Comparison of ENCODE assay signal across 24 cellular contexts in the genomic region with DNA sequence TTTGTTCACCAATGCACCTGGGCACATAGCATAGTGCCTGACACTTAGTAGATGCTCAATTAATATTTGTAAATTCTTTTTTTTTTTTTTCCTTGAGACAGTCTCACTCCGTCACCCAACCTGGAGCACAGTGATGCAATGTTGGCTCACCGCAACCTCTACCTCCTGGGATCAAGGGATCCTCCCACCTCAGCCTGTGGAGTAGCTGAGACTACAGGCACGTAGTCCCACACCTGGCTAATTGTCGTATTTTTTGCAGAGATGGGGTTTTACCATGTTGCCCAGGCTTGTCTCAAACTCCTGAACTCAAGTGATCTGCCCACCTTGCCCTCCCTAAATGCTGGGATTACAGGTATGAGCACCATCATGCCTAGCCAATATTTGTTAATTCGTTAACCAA.
"Had no signal": no experiment of that assay in that cellular context is flagged by ENCODE, and none has a peak within 500 bp of the region (broad histone marks: within the 10 kb centered on the region; RNA-seq: fewer than 3 reads in every experiment).

No MANE protein-coding gene starts in this region.

- H3K4me1 ChIP-seq: breast epithelium, gastrocnemius medialis, uterus had no signal

- H3K27ac ChIP-seq: gastrocnemius medialis, hepatocyte, ovary, right lobe of liver, thoracic aorta, uterus, VCaP had no signal

- ATAC-seq: activated CD4-positive, CD25-positive, alpha-beta regulatory T cell treated with anti-CD3 and anti-CD28 coated beads, Interleukin-2, amount 50 U/mL, for 24 hours; activated CD8-positive, alpha-beta T cell treated with anti-CD3 and anti-CD28 coated beads for 36 hours; activated T-helper 17 cell treated with anti-CD3 and anti-CD28 coated beads, Interleukin-2, amount 50 U/mL, for 72 hours; gastrocnemius medialis; left cardiac atrium; left ventricle myocardium superior; right lobe of liver had no signal

- H2AFZ ChIP-seq: hepatocyte had no signal

- H3K4me3 ChIP-seq: breast epithelium, gastrocnemius medialis, hepatocyte, ovary, right lobe of liver, thoracic aorta, uterus had no signal

- H3K9me3 ChIP-seq: breast epithelium, gastrocnemius medialis, ovary, right lobe of liver, thoracic aorta, uterus had no signal

- H3K36me3 ChIP-seq: breast epithelium, gastrocnemius medialis, ovary, right lobe of liver, thoracic aorta, uterus had no signal

- DNase-seq: activated CD4-positive, alpha-beta T cell treated with anti-CD3 and anti-CD28 coated beads, Interleukin-2, amount 10 ng/mL, durations not matched to agents 7 days and 5 days; activated CD8-positive, alpha-beta T cell treated with anti-CD3 and anti-CD28 coated beads for 36 hours; activated gamma-delta T cell treated with Interleukin-2 at 50 U/mL for 16 hours; activated naive CD4-positive, alpha-beta T cell treated with anti-CD3 and anti-CD28 coated beads, Interleukin-2, amount 50 U/mL, for 16 hours; activated T-cell treated with anti-CD3 and anti-CD28 coated beads, Interleukin-2, amount 50 U/mL, for 1 hour; amniotic stem cell; gastrocnemius medialis; glutamatergic neuron; left cardiac atrium; left ventricle myocardium superior; naive B cell; nephron progenitor cell; ovary; stimulated activated CD4-positive, alpha-beta T cell treated with anti-CD3 and anti-CD28 coated beads, Interleukin-2, amount 100 ng/mL, for 48 hours; T-helper 9 cell; trophoblast cell; uterus had no signal

- H3K4me2 ChIP-seq: hepatocyte had no signal

- H3K27me3 ChIP-seq: breast epithelium, gastrocnemius medialis, hepatocyte, ovary, right lobe of liver, uterus had no signal
